In the genomic region with DNA sequence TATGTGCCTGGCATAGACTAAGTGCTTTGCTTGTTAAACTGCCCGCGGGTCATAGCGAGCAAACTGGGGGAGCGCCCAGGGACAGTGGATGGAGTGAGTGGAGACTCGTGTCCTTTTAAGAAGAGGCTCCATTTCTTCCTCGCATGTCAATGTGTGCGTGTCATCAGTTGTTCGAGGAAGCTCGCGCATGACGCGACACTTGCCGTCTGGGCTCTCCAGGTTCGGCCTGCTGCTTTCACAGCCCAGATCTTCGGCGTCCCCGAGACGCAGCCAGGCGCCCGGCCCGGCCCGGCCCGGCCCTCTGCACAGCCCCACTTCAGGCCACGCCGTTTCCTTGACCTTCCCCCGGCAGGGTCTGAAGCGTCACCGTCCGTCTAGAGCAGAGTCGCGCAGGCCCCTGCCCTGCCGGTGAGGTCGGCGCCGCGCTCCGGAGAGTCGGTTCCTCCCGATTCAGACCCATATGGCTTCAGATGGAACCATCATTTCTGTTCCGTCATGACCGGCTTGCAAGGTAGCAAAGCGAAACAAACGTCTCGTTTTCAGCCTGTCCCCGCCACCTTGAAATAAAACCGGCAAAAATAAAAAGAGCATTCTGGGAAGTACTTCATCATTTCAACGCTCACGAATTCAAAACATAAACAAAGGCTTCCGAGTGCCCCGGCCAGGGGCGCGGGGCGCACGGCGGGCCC, we compare ENCODE assay signal across 8 cellular contexts. TPM values are rescaled to one million over a fixed set of nuclear protein-coding genes. Genes with fewer than 3 reads are reported as not detected.
DNase-seq lines count a peak whose midpoint lies in the region; ATAC-seq and TF ChIP-seq lines count a peak whose summit lies in the region.

No MANE protein-coding gene starts in this region.

- no peak overlapping the region for H4K91ac ChIP-seq in IMR-90 (ENCODE audit: insufficient read depth, low read depth, low read length)

- H3K9me1 ChIP-seq in IMR-90 (ENCODE audit: insufficient read depth, low read length): no peaks in the 10 kb centered on the region

- peak overlapping the region; percentile 83 for H3K4me3 Mint-ChIP-seq in activated naive CD8-positive, alpha-beta T cell treated with anti-CD3 and anti-CD28 coated beads, Interleukin-2, amount 50 U/mL, for 24 hours

- H4K5ac ChIP-seq in IMR-90 (ENCODE audit: low read depth, low read length): no peak overlapping the region

- H3K4me3 ChIP-seq in IMR-90 (ENCODE audit: insufficient read depth, low read depth, low read length) (peak overlapping the region; percentile 53), cardiac muscle cell (peak overlapping the region; percentile 59)

- peak overlapping the region; percentile 58; the same call in 1 of the 2 replicates for H3K23ac ChIP-seq in IMR-90 (ENCODE audit: low read depth, low read length)

- no peaks in the 10 kb centered on the region for H3K36me3 Mint-ChIP-seq in activated naive CD8-positive, alpha-beta T cell treated with anti-CD3 and anti-CD28 coated beads, Interleukin-2, amount 50 U/mL, for 24 hours (ENCODE audit: low read depth)

- CTCF ChIA-PET in IMR-90 (lab: Yijun Ruan, JAX): no interaction called here

- no peak overlapping the region for H2AK9ac ChIP-seq in IMR-90 (replicated peaks; ENCODE audit: low read depth, low read length, poor library complexity)

- H3K9me3 ChIP-seq in IMR-90 (ENCODE audit: control insufficient read depth, insufficient read depth, low read length) (peaks cover 13% of the 10 kb centered on the region), cardiac muscle cell (ENCODE audit: low read depth) (no peaks in the 10 kb centered on the region)

- no peak overlapping the region for H3K27ac ChIP-seq in IMR-90 (ENCODE audit: insufficient read depth, low read length)
- H3K27ac ChIP-seq in cardiac muscle cell: no peak overlapping the region

- H4K8ac ChIP-seq in IMR-90 (ENCODE audit: low read depth in 2 of 2, low read length in 2 of 2): no peak overlapping the region

- no peak for TF ChIP-seq CTCF in IMR-90 (conservative IDR thresholded peaks at IDR 0.05; ENCODE audit: low read depth, low read length)
- no peak for TF ChIP-seq CTCF in cardiac muscle cell (IDR thresholded peaks at IDR 0.05; ENCODE audit: low read depth, low read length)
- no peak for TF ChIP-seq CTCF in omental fat pad (IDR thresholded peaks at IDR 0.05)

- H2BK120ac ChIP-seq in IMR-90 (ENCODE audit: low read depth, low read length): no peak overlapping the region

- no peaks in the 10 kb centered on the region for H4K20me1 ChIP-seq in IMR-90 (ENCODE audit: insufficient read depth, low read length)

- H2BK5ac ChIP-seq in IMR-90 (ENCODE audit: low read depth, low read length, poor library complexity, severe bottlenecking): no peak overlapping the region

- no peak overlapping the region for H3K18ac ChIP-seq in IMR-90 (ENCODE audit: low read depth, low read length)

- POLR2A ChIA-PET in IMR-90 (lab: Charles Lee; ENCODE audit: unreplicated experiment): interaction anchor here (0.6 kb wide), 1 partner anchor 133 kb away, joined by 6 read pairs; no protein-coding TSS in a partner anchor

- H3K4ac ChIP-seq in IMR-90 (ENCODE audit: low read depth, low read length): no peak overlapping the region

- H3K4me2 ChIP-seq in IMR-90 (ENCODE audit: low read depth, low read length): peak overlapping the region; percentile 67

- no peaks in the 10 kb centered on the region for H3K36me3 ChIP-seq in IMR-90 (ENCODE audit: control insufficient read depth, insufficient read depth, low read length)
- no peaks in the 10 kb centered on the region for H3K36me3 ChIP-seq in cardiac muscle cell

- no peak overlapping the region for H2AK5ac ChIP-seq in IMR-90 (ENCODE audit: low read depth, low read length)

- dilution Hi-C loops in IMR-90 (cut with HindIII; ENCODE audit: low sequenced_read_pairs, unreplicated experiment): no loop called here

- 6% methylated on average over 39 of the region's 55 CpGs; no CpG with 5 or more reads in 1 of the 2 experiments for WGBS in IMR-90 (ENCODE audit: extremely low coverage in 2 of 2, insufficient read length in 1 of 2), 2 experiments

- H2BK20ac ChIP-seq in IMR-90 (ENCODE audit: low read depth, low read length): no peak overlapping the region

- in situ Hi-C loops in IMR-90 (cut with MboI; ENCODE audit: low sequenced_read_pairs): no loop called here

- H3K9me3 Mint-ChIP-seq in activated naive CD8-positive, alpha-beta T cell treated with anti-CD3 and anti-CD28 coated beads, Interleukin-2, amount 50 U/mL, for 24 hours: no peaks in the 10 kb centered on the region

- peaks cover 69% of the 10 kb centered on the region for H3K27me3 Mint-ChIP-seq in activated naive CD8-positive, alpha-beta T cell treated with anti-CD3 and anti-CD28 coated beads, Interleukin-2, amount 50 U/mL, for 24 hours

- no peaks in the 10 kb centered on the region for H3K79me1 ChIP-seq in IMR-90 (ENCODE audit: low read depth in 1 of 2, low read length in 2 of 2)

- H3K4me1 ChIP-seq in IMR-90 (ENCODE audit: control insufficient read depth, insufficient read depth, low read length) (peaks cover under 1% of the 10 kb centered on the region; the same call in 1 of the 2 replicates), cardiac muscle cell (ENCODE audit: low read depth) (no peaks in the 10 kb centered on the region)

- no TSS peak for BruUV-seq in IMR-90 (replicated peaks; lab: Mats Ljungman, UMichigan)

- H2AFZ ChIP-seq in IMR-90 (replicated peaks; ENCODE audit: low read length, poor library complexity): peak overlapping the region; percentile 82

- no peak overlapping the region for H3K9ac ChIP-seq in IMR-90 (ENCODE audit: low read depth, low read length)

- TF ChIP-seq RAD21 in IMR-90 (IDR thresholded peaks at IDR 0.05; ENCODE audit: low read length): no peak

- no peak overlapping the region for H3K56ac ChIP-seq in IMR-90 (ENCODE audit: extremely low read depth, insufficient read depth, low read length)

- H3K14ac ChIP-seq in IMR-90 (replicated peaks; ENCODE audit: low read depth, low read length): no peak overlapping the region

- ATAC-seq in IMR-90 (ENCODE audit: low read depth) (peak; percentile 46), omental fat pad (ENCODE audit: low FRiP score) (peak; percentile 70)
- no peak for ATAC-seq in activated naive CD8-positive, alpha-beta T cell treated with anti-CD3 and anti-CD28 coated beads, Interleukin-2, amount 50 U/mL, for 24 hours

- H3K27me3 ChIP-seq in IMR-90 (ENCODE audit: control insufficient read depth, insufficient read depth, low read length): peaks cover 69% of the 10 kb centered on the region
- peaks cover 97% of the 10 kb centered on the region for H3K27me3 ChIP-seq in cardiac muscle cell

- peaks cover 12% of the 10 kb centered on the region for H3K4me1 Mint-ChIP-seq in activated naive CD8-positive, alpha-beta T cell treated with anti-CD3 and anti-CD28 coated beads, Interleukin-2, amount 50 U/mL, for 24 hours

- no peak for TF ChIP-seq POLR2A in IMR-90 (IDR thresholded peaks at IDR 0.05; ENCODE audit: low read depth, low read length)

- DNase-seq in NCI-H146 (lab: John Stamatoyannopoulos, UW): peak; percentile 36
- no peak for DNase-seq in NCI-H146 treated with DMSO at 0.1 percent for 48 hours (lab: John Stamatoyannopoulos, UW; ENCODE audit: unreplicated experiment)
- DNase-seq in IMR-90: peak; percentile 43
- DNase-seq in activated naive CD8-positive, alpha-beta T cell treated with anti-CD3 and anti-CD28 coated beads, Interleukin-2, amount 50 U/mL, for 24 hours: no peak
- peak; percentile 21 to 54 for DNase-seq in cardiac muscle cell (ENCODE audit: low read depth in 1 of 2, low spot score in 1 of 2)
- DNase-seq in omental fat pad (ENCODE audit: low spot score): no peak
- DNase-seq in activated gamma-delta T cell treated with Interleukin-2 at 50 U/mL for 16 hours: no peak
- DNase-seq in NCI-H524 treated with DMSO at 0.1 percent for 48 hours (lab: John Stamatoyannopoulos, UW): no peak

- intact Hi-C loops in IMR-90 (cut with micrococcal nuclease): loop anchor here (1.0 kb wide), 1 partner anchor 30 kb away; no protein-coding TSS in a partner anchor

- peak overlapping the region; percentile 49 for H3K27ac Mint-ChIP-seq in activated naive CD8-positive, alpha-beta T cell treated with anti-CD3 and anti-CD28 coated beads, Interleukin-2, amount 50 U/mL, for 24 hours

- no peak overlapping the region; the same call in 2 of the 3 replicates for H2BK15ac ChIP-seq in IMR-90 (ENCODE audit: low read depth, low read length)

TF ChIP-seq in IMR-90, 13 proteins besides CTCF, POLR2A, EP300 and RAD21:
- no peak for TF ChIP-seq BHLHE40 (IDR thresholded peaks at IDR 0.05; ENCODE audit: low read depth, low read length)
- no peak for TF ChIP-seq FOS (IDR thresholded peaks at IDR 0.05; ENCODE audit: low read depth, low read length)
- no peak for TF ChIP-seq NFE2L2 (IDR thresholded peaks at IDR 0.05; ENCODE audit: low read depth, low read length)
- TF ChIP-seq, protein P1, sequence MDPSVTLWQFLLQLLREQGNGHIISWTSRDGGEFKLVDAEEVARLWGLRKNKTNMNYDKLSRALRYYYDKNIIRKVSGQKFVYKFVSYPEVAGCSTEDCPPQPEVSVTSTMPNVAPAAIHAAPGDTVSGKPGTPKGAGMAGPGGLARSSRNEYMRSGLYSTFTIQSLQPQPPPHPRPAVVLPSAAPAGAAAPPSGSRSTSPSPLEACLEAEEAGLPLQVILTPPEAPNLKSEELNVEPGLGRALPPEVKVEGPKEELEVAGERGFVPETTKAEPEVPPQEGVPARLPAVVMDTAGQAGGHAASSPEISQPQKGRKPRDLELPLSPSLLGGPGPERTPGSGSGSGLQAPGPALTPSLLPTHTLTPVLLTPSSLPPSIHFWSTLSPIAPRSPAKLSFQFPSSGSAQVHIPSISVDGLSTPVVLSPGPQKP (IDR thresholded peaks at IDR 0.05; ENCODE audit: borderline replicate concordance, low read depth, low read length): no peak
TF ChIP-seq in IMR-90: peak in this region for 0.

RNA-seq across cellular contexts. Expression of gene ARHGEF7, which starts 0.6 kb away (rescaled TPM):
- total RNA-seq in IMR-90 (2012; rRNA removed) (44.4 and 59.0 TPM in 2 replicates), cardiac muscle cell (25.1 and 32.3 TPM in 2 replicates), omental fat pad (100 to 1,000 TPM in 2 of 4 donors, 10 to 100 TPM in 2; 69.9 to 163 (median 102) TPM)
- polyA plus RNA-seq in IMR-90 (2012; rRNA removed) (32.9 and 33.6 TPM in 2 replicates), cardiac muscle cell (20.4 and 26.5 TPM in 2 replicates)
- polyA plus RNA-seq in IMR-90 (2012; cell fraction: cytosol; rRNA removed): 15.5 and 18.7 TPM in 2 replicates
- 116 and 181 TPM in 2 replicates for polyA plus RNA-seq in IMR-90 (2012; cell fraction: nucleus; rRNA removed; ENCODE audit: low replicate concordance)

Comparison
In these comparisons a context has a peak if more than half of its experiments do, and no peak if none do; other contexts are left out.
1. DNase-seq: peak in NCI-H146 (single experiment), IMR-90 (single experiment) and cardiac muscle cell (2 of 2); none in NCI-H146 treated with DMSO at 0.1 percent for 48 hours (single experiment), activated naive CD8-positive, alpha-beta T cell treated with anti-CD3 and anti-CD28 coated beads, Interleukin-2, amount 50 U/mL, for 24 hours (single experiment), omental fat pad (single experiment), activated gamma-delta T cell treated with Interleukin-2 at 50 U/mL for 16 hours (single experiment) and NCI-H524 treated with DMSO at 0.1 percent for 48 hours (single experiment).